ENCODE assay signal across 8 cellular contexts in the genomic region with DNA sequence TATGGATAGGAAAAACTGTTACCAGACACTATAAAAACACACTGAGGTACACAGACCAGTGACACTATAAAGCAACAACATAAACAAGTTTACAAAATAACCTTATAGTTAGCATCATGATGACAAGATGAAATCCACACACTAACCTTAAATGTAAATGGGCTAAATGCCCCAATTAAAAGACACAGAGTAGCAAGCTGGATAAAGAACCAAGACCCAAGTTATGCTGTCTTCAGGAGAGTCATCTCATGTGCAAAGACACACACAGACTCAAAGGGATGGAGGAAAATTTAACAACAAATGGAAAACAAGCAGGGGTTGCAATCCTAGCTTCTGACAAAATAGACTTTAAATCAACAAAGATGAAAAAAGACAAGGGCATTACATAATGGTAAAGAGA.
"Had no signal": no experiment of that assay in that cellular context is flagged by ENCODE, and none has a peak within 500 bp of the region (broad histone marks: within the 10 kb centered on the region; RNA-seq: fewer than 3 reads in every experiment).

No MANE protein-coding gene starts in this region.

- ATAC-seq: GM12878 had no signal

- H3K4me3 ChIP-seq: GM12878 had no signal

- DNase-seq: GDM1, GF-D8 had no signal

- FAIRE-seq: G401.6, GM12878, GM12891, GM12892, GM18507, GM19239 had no signal
